ENCODE assay signal across 13 cellular contexts in genomic region chr12:89067436-89067835, GRCh38.
A peak's percentile ranks its signal among the peaks of the same experiment; 100 is the strongest.
DNase-seq lines count a peak whose midpoint lies in the region; ATAC-seq and TF ChIP-seq lines count a peak whose summit lies in the region.
"Had no signal": no experiment of that assay in that cellular context is flagged by ENCODE, and none has a peak within 500 bp of the region (broad histone marks: within the 10 kb centered on the region; RNA-seq: fewer than 3 reads in every experiment).

No MANE protein-coding gene starts in this region.

- H3K27ac ChIP-seq in breast epithelium (no peak overlapping the region), RWPE1 (no peak overlapping the region), esophagus squamous epithelium (no peak overlapping the region), SJCRH30 (no peak overlapping the region)

- DNase-seq in MCF 10A (ENCODE audit: unreplicated experiment) (peak; percentile 65), breast epithelium (ENCODE audit: low spot score in 2 of 2) (no peak), RWPE1 (ENCODE audit: low spot score) (peak; percentile 23), fibroblast of pulmonary artery (ENCODE audit: low read depth) (peak; percentile 91), HT-29 (ENCODE audit: low spot score) (no peak), esophagus squamous epithelium (lab: John Stamatoyannopoulos, UW) (no peak), SJCRH30 (no peak)
- DNase-seq: activated T-cell treated with anti-CD3 and anti-CD28 coated beads, Interleukin-2, amount 50 U/mL, for 1 hour; hypothalamus; retina had no signal

- peaks cover 27% of the 10 kb centered on the region for H3K4me1 Mint-ChIP-seq in MCF 10A (ENCODE audit: insufficient read depth, unreplicated experiment)

- POLR2A ChIA-PET in MCF 10A (lab: Yijun Ruan, JAX), result no interaction called here
- POLR2A ChIA-PET in RWPE1 (lab: Yijun Ruan, JAX; ENCODE audit: low non-redundant PET), result no interaction called here

- no peaks in the 10 kb centered on the region for H3K9me3 Mint-ChIP-seq in MCF 10A (ENCODE audit: unreplicated experiment)

- WGBS in esophagus squamous epithelium, 2 donors, result 28 to 85% methylated on average over 1 of the region's 1 CpG

- CTCF ChIA-PET in MCF 10A (lab: Yijun Ruan, JAX) (no interaction called here), RWPE1 (lab: Yijun Ruan, JAX) (no interaction called here)

- peak overlapping the region; percentile 73 for H3K27ac Mint-ChIP-seq in MCF 10A (ENCODE audit: low read depth, unreplicated experiment)

- H3K4me1 ChIP-seq in breast epithelium, result no peaks in the 10 kb centered on the region
- H3K4me1 ChIP-seq in esophagus squamous epithelium, result no peaks in the 10 kb centered on the region
- H3K4me1 ChIP-seq in SJCRH30, result no peaks in the 10 kb centered on the region

- no peaks in the 10 kb centered on the region for H3K27me3 ChIP-seq in breast epithelium
- H3K27me3 ChIP-seq in esophagus squamous epithelium, result no peaks in the 10 kb centered on the region
- H3K27me3 ChIP-seq in SJCRH30, result no peaks in the 10 kb centered on the region
- H3K27me3 ChIP-seq: BLaER1 treated with 17β-estradiol and CSF1 and Interleukin-3, amounts not matched to agents 10 nM and 100 nM had no signal

- H3K36me3 Mint-ChIP-seq in MCF 10A (ENCODE audit: insufficient read depth, unreplicated experiment), result peaks cover 10% of the 10 kb centered on the region

- no peak for TF ChIP-seq POLR2A in breast epithelium (IDR thresholded peaks at IDR 0.05)
- no peak for TF ChIP-seq POLR2A in esophagus squamous epithelium (IDR thresholded peaks at IDR 0.05)

- H3K9me3 ChIP-seq in breast epithelium, result no peaks in the 10 kb centered on the region
- no peaks in the 10 kb centered on the region for H3K9me3 ChIP-seq in esophagus squamous epithelium
- no peaks in the 10 kb centered on the region; the same call in 1 of the 2 replicates for H3K9me3 ChIP-seq in SJCRH30 (replicated peaks)
- H3K9me3 ChIP-seq: BLaER1 treated with 17β-estradiol and CSF1 and Interleukin-3, amounts not matched to agents 10 nM and 100 nM had no signal

- TF ChIP-seq CTCF in MCF 10A (IDR thresholded peaks at IDR 0.05; ENCODE audit: unreplicated experiment), result no peak
- TF ChIP-seq CTCF in breast epithelium (IDR thresholded peaks at IDR 0.05), result no peak
- TF ChIP-seq CTCF in RWPE1 (conservative IDR thresholded peaks at IDR 0.05; ENCODE audit: low read depth), result no peak
- no peak for TF ChIP-seq CTCF in fibroblast of pulmonary artery (IDR thresholded peaks at IDR 0.05; ENCODE audit: low read length, missing control alignments)
- TF ChIP-seq CTCF in esophagus squamous epithelium (IDR thresholded peaks at IDR 0.05), result no peak

- H3K27me3 Mint-ChIP-seq in MCF 10A (ENCODE audit: insufficient read depth, unreplicated experiment), result no peaks in the 10 kb centered on the region

- no peak overlapping the region for H3K4me3 ChIP-seq in breast epithelium
- H3K4me3 ChIP-seq in fibroblast of pulmonary artery (replicated peaks; ENCODE audit: low read depth, low read length), result no peak overlapping the region
- H3K4me3 ChIP-seq in esophagus squamous epithelium, result no peak overlapping the region
- H3K4me3 ChIP-seq in SJCRH30, result no peak overlapping the region
- H3K4me3 ChIP-seq: BLaER1 treated with 17β-estradiol and CSF1 and Interleukin-3, amounts not matched to agents 10 nM and 100 nM; K562 had no signal

- H3K36me3 ChIP-seq in breast epithelium (no peaks in the 10 kb centered on the region), esophagus squamous epithelium (no peaks in the 10 kb centered on the region), SJCRH30 (no peaks in the 10 kb centered on the region)
- H3K36me3 ChIP-seq: BLaER1 treated with 17β-estradiol and CSF1 and Interleukin-3, amounts not matched to agents 10 nM and 100 nM had no signal

- intact Hi-C loops in MCF 10A (cut with micrococcal nuclease), result no loop called here
- intact Hi-C loops in breast epithelium (cut with DNase I; ENCODE audit: low total_unique reads), result no loop called here
- intact Hi-C loops in esophagus squamous epithelium (cut with DNase I), result no loop called here

- no peak overlapping the region for H3K4me3 Mint-ChIP-seq in MCF 10A (ENCODE audit: unreplicated experiment)

- no peak for ATAC-seq in HG02571 (IDR thresholded peaks at IDR 0.05; ENCODE audit: unreplicated experiment)
- ATAC-seq: K562 had no signal

- BruUV-seq in MCF 10A (replicated peaks; lab: Mats Ljungman, UMichigan), result no TSS peak

Comparison
In these comparisons a context has a peak if more than half of its experiments do, and no peak if none do; other contexts are left out.
1. DNase-seq: peak in MCF 10A (single experiment), RWPE1 (single experiment) and fibroblast of pulmonary artery (single experiment); none in breast epithelium (0 of 2), HT-29 (single experiment), esophagus squamous epithelium (single experiment) and SJCRH30 (0 of 2).